In the genomic region with DNA sequence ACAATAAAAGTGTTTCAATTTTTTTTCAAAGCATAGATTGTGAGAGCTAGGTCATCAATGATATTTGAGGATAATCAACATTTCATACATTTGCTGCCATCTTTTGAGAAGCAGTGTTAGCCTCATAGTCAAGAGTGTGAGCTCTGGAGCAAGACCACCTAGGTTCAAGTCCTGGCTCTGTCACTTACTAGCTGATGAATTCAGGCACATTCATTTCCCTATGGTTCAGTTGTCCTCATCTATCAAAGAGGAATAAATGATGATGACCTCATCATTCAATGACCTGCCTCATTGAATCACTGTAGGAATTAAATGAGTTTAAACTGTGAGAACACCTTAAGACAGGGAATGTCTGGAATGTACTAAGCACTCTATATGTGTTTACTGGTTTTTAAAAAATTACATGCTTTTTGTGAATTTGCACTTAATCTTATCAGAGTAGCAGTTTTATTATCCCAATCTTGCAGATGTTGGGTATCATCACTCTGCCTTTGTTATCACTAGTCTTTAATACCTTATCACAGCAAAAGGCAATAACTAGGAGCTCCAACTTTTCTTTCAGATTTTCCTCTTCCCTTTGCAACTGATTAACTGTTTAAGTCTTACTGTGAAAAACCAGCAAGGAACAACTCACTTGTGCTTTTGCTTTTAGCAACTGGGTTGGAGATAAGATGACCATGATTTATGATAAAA, we compare ENCODE assay signal across 1 cellular context.
TF ChIP-seq lines count a peak whose summit lies in the region.

No MANE protein-coding gene starts in this region.

TF ChIP-seq in H1, 55 proteins besides CTCF, POLR2A, EP300 and RAD21 (continued from another document):
- TF ChIP-seq, protein P1, sequence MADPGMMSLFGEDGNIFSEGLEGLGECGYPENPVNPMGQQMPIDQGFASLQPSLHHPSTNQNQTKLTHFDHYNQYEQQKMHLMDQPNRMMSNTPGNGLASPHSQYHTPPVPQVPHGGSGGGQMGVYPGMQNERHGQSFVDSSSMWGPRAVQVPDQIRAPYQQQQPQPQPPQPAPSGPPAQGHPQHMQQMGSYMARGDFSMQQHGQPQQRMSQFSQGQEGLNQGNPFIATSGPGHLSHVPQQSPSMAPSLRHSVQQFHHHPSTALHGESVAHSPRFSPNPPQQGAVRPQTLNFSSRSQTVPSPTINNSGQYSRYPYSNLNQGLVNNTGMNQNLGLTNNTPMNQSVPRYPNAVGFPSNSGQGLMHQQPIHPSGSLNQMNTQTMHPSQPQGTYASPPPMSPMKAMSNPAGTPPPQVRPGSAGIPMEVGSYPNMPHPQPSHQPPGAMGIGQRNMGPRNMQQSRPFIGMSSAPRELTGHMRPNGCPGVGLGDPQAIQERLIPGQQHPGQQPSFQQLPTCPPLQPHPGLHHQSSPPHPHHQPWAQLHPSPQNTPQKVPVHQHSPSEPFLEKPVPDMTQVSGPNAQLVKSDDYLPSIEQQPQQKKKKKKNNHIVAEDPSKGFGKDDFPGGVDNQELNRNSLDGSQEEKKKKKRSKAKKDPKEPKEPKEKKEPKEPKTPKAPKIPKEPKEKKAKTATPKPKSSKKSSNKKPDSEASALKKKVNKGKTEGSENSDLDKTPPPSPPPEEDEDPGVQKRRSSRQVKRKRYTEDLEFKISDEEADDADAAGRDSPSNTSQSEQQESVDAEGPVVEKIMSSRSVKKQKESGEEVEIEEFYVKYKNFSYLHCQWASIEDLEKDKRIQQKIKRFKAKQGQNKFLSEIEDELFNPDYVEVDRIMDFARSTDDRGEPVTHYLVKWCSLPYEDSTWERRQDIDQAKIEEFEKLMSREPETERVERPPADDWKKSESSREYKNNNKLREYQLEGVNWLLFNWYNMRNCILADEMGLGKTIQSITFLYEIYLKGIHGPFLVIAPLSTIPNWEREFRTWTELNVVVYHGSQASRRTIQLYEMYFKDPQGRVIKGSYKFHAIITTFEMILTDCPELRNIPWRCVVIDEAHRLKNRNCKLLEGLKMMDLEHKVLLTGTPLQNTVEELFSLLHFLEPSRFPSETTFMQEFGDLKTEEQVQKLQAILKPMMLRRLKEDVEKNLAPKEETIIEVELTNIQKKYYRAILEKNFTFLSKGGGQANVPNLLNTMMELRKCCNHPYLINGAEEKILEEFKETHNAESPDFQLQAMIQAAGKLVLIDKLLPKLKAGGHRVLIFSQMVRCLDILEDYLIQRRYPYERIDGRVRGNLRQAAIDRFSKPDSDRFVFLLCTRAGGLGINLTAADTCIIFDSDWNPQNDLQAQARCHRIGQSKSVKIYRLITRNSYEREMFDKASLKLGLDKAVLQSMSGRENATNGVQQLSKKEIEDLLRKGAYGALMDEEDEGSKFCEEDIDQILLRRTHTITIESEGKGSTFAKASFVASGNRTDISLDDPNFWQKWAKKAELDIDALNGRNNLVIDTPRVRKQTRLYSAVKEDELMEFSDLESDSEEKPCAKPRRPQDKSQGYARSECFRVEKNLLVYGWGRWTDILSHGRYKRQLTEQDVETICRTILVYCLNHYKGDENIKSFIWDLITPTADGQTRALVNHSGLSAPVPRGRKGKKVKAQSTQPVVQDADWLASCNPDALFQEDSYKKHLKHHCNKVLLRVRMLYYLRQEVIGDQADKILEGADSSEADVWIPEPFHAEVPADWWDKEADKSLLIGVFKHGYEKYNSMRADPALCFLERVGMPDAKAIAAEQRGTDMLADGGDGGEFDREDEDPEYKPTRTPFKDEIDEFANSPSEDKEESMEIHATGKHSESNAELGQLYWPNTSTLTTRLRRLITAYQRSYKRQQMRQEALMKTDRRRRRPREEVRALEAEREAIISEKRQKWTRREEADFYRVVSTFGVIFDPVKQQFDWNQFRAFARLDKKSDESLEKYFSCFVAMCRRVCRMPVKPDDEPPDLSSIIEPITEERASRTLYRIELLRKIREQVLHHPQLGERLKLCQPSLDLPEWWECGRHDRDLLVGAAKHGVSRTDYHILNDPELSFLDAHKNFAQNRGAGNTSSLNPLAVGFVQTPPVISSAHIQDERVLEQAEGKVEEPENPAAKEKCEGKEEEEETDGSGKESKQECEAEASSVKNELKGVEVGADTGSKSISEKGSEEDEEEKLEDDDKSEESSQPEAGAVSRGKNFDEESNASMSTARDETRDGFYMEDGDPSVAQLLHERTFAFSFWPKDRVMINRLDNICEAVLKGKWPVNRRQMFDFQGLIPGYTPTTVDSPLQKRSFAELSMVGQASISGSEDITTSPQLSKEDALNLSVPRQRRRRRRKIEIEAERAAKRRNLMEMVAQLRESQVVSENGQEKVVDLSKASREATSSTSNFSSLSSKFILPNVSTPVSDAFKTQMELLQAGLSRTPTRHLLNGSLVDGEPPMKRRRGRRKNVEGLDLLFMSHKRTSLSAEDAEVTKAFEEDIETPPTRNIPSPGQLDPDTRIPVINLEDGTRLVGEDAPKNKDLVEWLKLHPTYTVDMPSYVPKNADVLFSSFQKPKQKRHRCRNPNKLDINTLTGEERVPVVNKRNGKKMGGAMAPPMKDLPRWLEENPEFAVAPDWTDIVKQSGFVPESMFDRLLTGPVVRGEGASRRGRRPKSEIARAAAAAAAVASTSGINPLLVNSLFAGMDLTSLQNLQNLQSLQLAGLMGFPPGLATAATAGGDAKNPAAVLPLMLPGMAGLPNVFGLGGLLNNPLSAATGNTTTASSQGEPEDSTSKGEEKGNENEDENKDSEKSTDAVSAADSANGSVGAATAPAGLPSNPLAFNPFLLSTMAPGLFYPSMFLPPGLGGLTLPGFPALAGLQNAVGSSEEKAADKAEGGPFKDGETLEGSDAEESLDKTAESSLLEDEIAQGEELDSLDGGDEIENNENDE (IDR thresholded peaks at IDR 0.05; ENCODE audit: insufficient replicate concordance, low read length): no peak
- TF ChIP-seq SIRT6 (IDR thresholded peaks at IDR 0.05; ENCODE audit: low read length) (no peak), SP1 (IDR thresholded peaks at IDR 0.05; ENCODE audit: low read depth, low read length) (no peak), TBP (IDR thresholded peaks at IDR 0.05; ENCODE audit: low read depth, low read length) (peak; percentile 52)
TF ChIP-seq in H1: peak in this region for 1.
